ENCODE assay signal across 22 cellular contexts in genomic region chr1:168097921-168098528, GRCh38.
"Had no signal": no experiment of that assay in that cellular context is flagged by ENCODE, and none has a peak within 500 bp of the region (broad histone marks: within the 10 kb centered on the region; RNA-seq: fewer than 3 reads in every experiment).

No MANE protein-coding gene starts in this region.

- ATAC-seq: activated CD4-positive, CD25-positive, alpha-beta regulatory T cell treated with anti-CD3 and anti-CD28 coated beads, Interleukin-2, amount 50 U/mL, for 24 hours; activated naive CD4-positive, alpha-beta T cell treated with anti-CD3 and anti-CD28 coated beads, Interleukin-2, amount 50 U/mL, for 72 hours; left ventricle myocardium superior; SK-N-SH treated with all-trans-retinoic acid at 6 μM for 48 hours; T-helper 17 cell had no signal

- H3K9me3 Mint-ChIP-seq: activated CD4-positive, alpha-beta memory T cell treated with anti-CD3 and anti-CD28 coated beads for 36 hours; activated naive CD4-positive, alpha-beta T cell treated with anti-CD3 and anti-CD28 coated beads, Interleukin-2, amount 50 U/mL, for 72 hours; activated T-helper 2 cell treated with anti-CD3 and anti-CD28 coated beads, Interferon-gamma antibody, Interleukin-2, Interleukin-4, amounts not matched to agents 10 μg/mL and 5 μg/mL and 100 μg/mL, durations not matched to agents 14 hours and 24 hours and 36 hours; central memory CD8-positive, alpha-beta T cell; naive B cell; neural crest cell; type B pancreatic cell had no signal

- H3K4me3 Mint-ChIP-seq: activated CD4-positive, alpha-beta memory T cell treated with anti-CD3 and anti-CD28 coated beads for 36 hours; central memory CD8-positive, alpha-beta T cell; naive B cell; neural crest cell; T-helper 17 cell; type B pancreatic cell had no signal

- H3K4me1 Mint-ChIP-seq: central memory CD8-positive, alpha-beta T cell; naive B cell; T-helper 17 cell had no signal

- H3K36me3 Mint-ChIP-seq: activated CD4-positive, alpha-beta memory T cell treated with anti-CD3 and anti-CD28 coated beads for 36 hours; activated naive CD4-positive, alpha-beta T cell treated with anti-CD3 and anti-CD28 coated beads, Interleukin-2, amount 50 U/mL, for 72 hours; naive B cell had no signal

- H3K27ac Mint-ChIP-seq: activated CD4-positive, alpha-beta memory T cell treated with anti-CD3 and anti-CD28 coated beads for 36 hours; activated naive CD4-positive, alpha-beta T cell treated with anti-CD3 and anti-CD28 coated beads, Interleukin-2, amount 50 U/mL, for 72 hours; activated T-helper 2 cell treated with anti-CD3 and anti-CD28 coated beads, Interferon-gamma antibody, Interleukin-2, Interleukin-4, amounts not matched to agents 10 μg/mL and 5 μg/mL and 100 μg/mL, durations not matched to agents 14 hours and 24 hours and 36 hours; naive B cell; T-helper 17 cell; type B pancreatic cell had no signal

- DNase-seq: activated CD4-positive, alpha-beta memory T cell treated with anti-CD3 and anti-CD28 coated beads for 36 hours; activated CD4-positive, alpha-beta T cell treated with anti-CD3 and anti-CD28 coated beads for 48 hours; activated T-cell treated with anti-CD3 and anti-CD28 coated beads, Interleukin-2, amount 50 U/mL, for 48 hours; dermis blood vessel endothelial cell; effector CD4-positive, alpha-beta T cell; glutamatergic neuron; left ventricle myocardium superior; naive B cell; occipital lobe; right cardiac atrium; spleen; stimulated activated naive CD4-positive, alpha-beta T cell treated with Interleukin-2 at 50 U/mL for 16 hours; T-helper 17 cell; T1000; WERI-Rb-1 had no signal

- H3K27me3 Mint-ChIP-seq: type B pancreatic cell had no signal
